17 cellular contexts compared by ENCODE assay signal in genomic region chr7:28619256-28619655, GRCh38.
"Had no signal": no experiment of that assay in that cellular context is flagged by ENCODE, and none has a peak within 500 bp of the region (broad histone marks: within the 10 kb centered on the region; RNA-seq: fewer than 3 reads in every experiment).

No MANE protein-coding gene starts in this region.

- H3K27ac ChIP-seq: esophagus squamous epithelium, left ventricle myocardium inferior, testis, transverse colon had no signal

- H3K36me3 ChIP-seq: esophagus squamous epithelium, gastroesophageal sphincter, left ventricle myocardium inferior, transverse colon had no signal

- DNase-seq: effector memory CD8-positive, alpha-beta T cell; esophagus squamous epithelium; foreskin fibroblast; glutamatergic neuron; immature natural killer cell; left ventricle myocardium inferior; mesenchymal stem cell; naive thymus-derived CD4-positive, alpha-beta T cell; nephron progenitor cell; posterior cingulate gyrus; small intestine; stimulated activated CD4-positive, alpha-beta T cell treated with anti-CD3 and anti-CD28 coated beads, Interleukin-2, amount 100 ng/mL, for 48 hours; stimulated activated naive CD4-positive, alpha-beta T cell treated with Interleukin-2 at 50 U/mL for 16 hours; testis; transverse colon had no signal

- H3K4me3 ChIP-seq: esophagus squamous epithelium, gastroesophageal sphincter, left ventricle myocardium inferior, lung, testis, transverse colon had no signal

- H3K27me3 ChIP-seq: esophagus squamous epithelium, gastroesophageal sphincter, testis, transverse colon had no signal

- H3K4me1 ChIP-seq: testis, transverse colon had no signal

- ATAC-seq: effector memory CD8-positive, alpha-beta T cell; gastroesophageal sphincter; naive thymus-derived CD4-positive, alpha-beta T cell had no signal

- H3K9me3 ChIP-seq: esophagus squamous epithelium, gastroesophageal sphincter, left ventricle myocardium inferior, testis, transverse colon had no signal
